In the genomic region with DNA sequence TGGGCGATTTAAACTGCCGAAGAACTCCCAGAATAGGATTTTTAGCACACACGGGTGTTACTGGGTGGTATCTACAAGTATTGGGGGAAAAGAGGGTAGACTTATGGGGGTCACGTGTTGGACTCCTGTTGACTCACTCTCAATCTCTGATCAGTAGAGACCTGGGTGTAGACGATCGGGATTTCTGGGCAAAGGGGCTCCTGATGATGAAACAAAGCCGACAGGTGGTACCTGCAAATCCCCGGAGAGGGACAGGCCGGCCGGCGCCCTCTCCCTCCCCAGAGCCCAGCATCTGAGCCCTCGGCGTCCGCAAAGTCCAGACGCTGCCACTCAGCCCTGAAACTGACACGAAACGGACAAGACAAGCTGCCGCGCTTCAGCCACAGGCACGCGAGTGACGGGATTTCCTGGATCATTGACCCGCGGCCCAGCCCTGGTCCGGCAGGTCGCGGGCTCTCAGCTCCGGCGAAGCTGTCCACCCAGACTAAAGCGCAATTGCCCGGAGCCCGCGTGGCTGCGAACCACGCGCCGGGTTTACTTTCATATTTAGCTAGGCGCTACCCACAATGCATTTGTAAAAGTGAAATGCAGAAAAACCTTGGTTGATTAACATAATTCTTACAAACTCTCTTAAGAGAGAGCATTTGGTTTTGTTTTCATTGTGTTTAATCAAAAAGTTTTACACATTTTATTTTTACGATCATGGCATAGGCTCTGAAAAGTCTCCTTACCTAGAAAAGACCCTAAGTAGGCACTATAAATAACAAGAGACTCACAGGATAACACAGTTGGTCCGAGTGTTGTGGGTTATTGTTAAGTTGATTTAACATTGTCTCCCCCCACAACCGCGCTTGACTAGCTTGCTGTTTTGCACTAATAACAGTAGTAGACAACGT, we compare ENCODE assay signal across 8 cellular contexts. TPM values are rescaled to one million over a fixed set of nuclear protein-coding genes. Genes with fewer than 3 reads are reported as not detected.
A peak's percentile ranks its signal among the peaks of the same experiment; 100 is the strongest.
DNase-seq lines count a peak whose midpoint lies in the region; ATAC-seq, FAIRE-seq and TF ChIP-seq lines count a peak whose summit lies in the region.

No MANE protein-coding gene starts in this region.

- no peak for TF ChIP-seq CTCF in kidney (IDR thresholded peaks at IDR 0.05; ENCODE audit: borderline replicate concordance, extremely low read depth, insufficient read depth)

- intact Hi-C loops in kidney (cut with DNase I), result no loop called here

- ATAC-seq in GM18909 (IDR thresholded peaks at IDR 0.05; ENCODE audit: poor library complexity, unreplicated experiment), result peak; percentile 72
- ATAC-seq in HG03139 (IDR thresholded peaks at IDR 0.05; ENCODE audit: unreplicated experiment), result peak; percentile 66

- H3K27ac ChIP-seq in kidney (ENCODE audit: low read depth in 2 of 2, low read length in 2 of 2), result peak overlapping the region; percentile 74 to 86

- H3K9me3 ChIP-seq in kidney (ENCODE audit: control insufficient read depth in 1 of 2, low read length in 2 of 2), result no peaks in the 10 kb centered on the region

- DNase-seq in AG08396 (ENCODE audit: low spot score), result peak; percentile 87
- peak; percentile 86 for DNase-seq in NCI-H345 (lab: John Stamatoyannopoulos, UW)
- DNase-seq in activated CD4-positive, CD25-positive, alpha-beta regulatory T cell treated with anti-CD3 and anti-CD28 coated beads, Interleukin-2, amount 50 U/mL, for 16 hours (ENCODE audit: low read depth, low spot score), result peak; percentile 41
- peak; percentile 90 for DNase-seq in cerebellar cortex (ENCODE audit: low spot score)
- peak; percentile 94 for DNase-seq in kidney
- peak; percentile 40 to 60 (median 58) for DNase-seq in stimulated activated CD4-positive, alpha-beta T cell treated with anti-CD3 and anti-CD28 coated beads, Interleukin-12 subunit alpha, Interleukin-12 subunit beta, amount 100 ng/mL, for 48 hours (ENCODE audit: low read depth in 2 of 3, low spot score in 1 of 3)

- H3K36me3 ChIP-seq in kidney (ENCODE audit: control insufficient read depth in 1 of 2, insufficient read depth in 2 of 2, low read length in 2 of 2), result no peaks in the 10 kb centered on the region

- peak overlapping the region; percentile 81 to 84 for H3K4me3 ChIP-seq in kidney (ENCODE audit: low read length in 2 of 2)

- peaks cover 0 to 2% of the 10 kb centered on the region in 2 donors for H3K4me1 ChIP-seq in kidney (ENCODE audit: control insufficient read depth in 1 of 2, insufficient read depth in 1 of 2, low read depth in 1 of 2, low read length in 2 of 2)

- peak; percentile 84 for FAIRE-seq in kidney (lab: Jason Lieb, UNC)

- H3K9ac ChIP-seq in kidney (ENCODE audit: low read length in 2 of 2), result peak overlapping the region; percentile 83 to 88

RNA-seq across cellular contexts. Expression of a gene that starts 56.9 kb away (rescaled TPM):
- total RNA-seq in kidney, result 4.7 TPM
- 1.6 TPM for polyA plus RNA-seq in kidney (ENCODE audit: insufficient read depth, low read depth, low replicate concordance)

Comparison
In these comparisons a context has a peak if more than half of its experiments do, and no peak if none do; other contexts are left out.
1. Peak in every context shown above with its lines: DNase-seq, ATAC-seq, H3K4me3 ChIP-seq and H3K27ac ChIP-seq.
2. DNase-seq: peak in every context shown above with its lines; median percentile 94 in kidney; 90 in cerebellar cortex; 87 in AG08396; 86 in NCI-H345; 58 in stimulated activated CD4-positive, alpha-beta T cell treated with anti-CD3 and anti-CD28 coated beads, Interleukin-12 subunit alpha, Interleukin-12 subunit beta, amount 100 ng/mL, for 48 hours; 41 in activated CD4-positive, CD25-positive, alpha-beta regulatory T cell treated with anti-CD3 and anti-CD28 coated beads, Interleukin-2, amount 50 U/mL, for 16 hours.